In genomic region chr7:100271716-100272537, GRCh38 we compare ENCODE assay signal across 8 cellular contexts. TPM values are rescaled to one million over a fixed set of nuclear protein-coding genes. Genes with fewer than 3 reads are reported as not detected.
A peak's percentile ranks its signal among the peaks of the same experiment; 100 is the strongest.
DNase-seq lines count a peak whose midpoint lies in the region; ATAC-seq, FAIRE-seq and TF ChIP-seq lines count a peak whose summit lies in the region.

No MANE protein-coding gene starts in this region.

- H3K4me1 ChIP-seq in right atrium auricular region: peaks cover 0 to 22% of the 10 kb centered on the region in 2 donors
- peaks cover 21% of the 10 kb centered on the region for H3K4me1 ChIP-seq in psoas muscle

- no peaks in the 10 kb centered on the region for H3K27me3 ChIP-seq in right atrium auricular region
- no peaks in the 10 kb centered on the region for H3K27me3 ChIP-seq in psoas muscle (ENCODE audit: insufficient read depth in 3 of 3, low read length in 2 of 3)

- peak; percentile 93 for FAIRE-seq in urothelium cell line (lab: Jason Lieb, UNC)

- peak overlapping the region; percentile 80 for H3K27ac ChIP-seq in angular gyrus (ENCODE audit: low read depth, low read length)
- peak overlapping the region; percentile 56 to 73 for H3K27ac ChIP-seq in right atrium auricular region
- H3K27ac ChIP-seq in psoas muscle: peak overlapping the region; percentile 91

- ATAC-seq in HG02840 (IDR thresholded peaks at IDR 0.05; ENCODE audit: low FRiP score, unreplicated experiment) (peak; percentile 90), psoas muscle (peak; percentile 82 to 89 (median 84))

- H3K4me3 ChIP-seq in right atrium auricular region (peak overlapping the region; percentile 80 to 82), psoas muscle (peak overlapping the region; percentile 78)

- DNase-seq in GM13976 (ENCODE audit: low spot score) (peak; percentile 94), NCI-H1436 treated with DMSO at 0.1 percent for 48 hours (lab: John Stamatoyannopoulos, UW) (peak; percentile 64), T-helper 1 cell (peak; percentile 96 to 99 (median 97)), right atrium auricular region (ENCODE audit: low spot score) (peak; percentile 99), psoas muscle (peak; percentile 100), urothelium cell line (ENCODE audit: low spot score) (peak; percentile 98)

- intact Hi-C loops in psoas muscle (cut with DNase I): loop anchor here in 1 of 2 donors (10.0 kb wide), 1 partner anchor 73 kb away; no protein-coding TSS in a partner anchor

- in situ Hi-C loops in GM13976 (cut with MboI; ENCODE audit: low sequenced_read_pairs, unreplicated experiment): no loop called here

- H3K36me3 ChIP-seq in right atrium auricular region (no peaks in the 10 kb centered on the region), psoas muscle (ENCODE audit: insufficient read depth in 1 of 2, low read depth in 1 of 2) (peaks cover 0 to 4% of the 10 kb centered on the region in 2 donors)

- 1% methylated on average over 54 to 101 of the region's 101 CpGs for WGBS in psoas muscle, 3 donors

- peak; percentile 9 for TF ChIP-seq CTCF in GM13976 (IDR thresholded peaks at IDR 0.05; ENCODE audit: borderline replicate concordance, control extremely low read depth, extremely low read depth, insufficient read depth, missing control alignments)
- TF ChIP-seq CTCF in right atrium auricular region (IDR thresholded peaks at IDR 0.05): peak in 1 of 2 donors; percentile 56
- peak; percentile 32 for TF ChIP-seq CTCF in psoas muscle (IDR thresholded peaks at IDR 0.05)

- H3K9me3 ChIP-seq in right atrium auricular region (no peaks in the 10 kb centered on the region), psoas muscle (no peaks in the 10 kb centered on the region)

RNA-seq across cellular contexts. Expression of gene SPDYE3, which starts 35.6 kb away (rescaled TPM):
- total RNA-seq in right atrium auricular region: not detected
- not detected for total RNA-seq in psoas muscle
- polyA plus RNA-seq in psoas muscle: under 1 TPM in 2 of 3 donors, not detected in 1; 0.09 to 0.19 TPM

RNA-seq across cellular contexts. Expression of gene PVRIG, which starts 52.2 kb away (rescaled TPM):
- total RNA-seq in right atrium auricular region (under 1 TPM in 1 of 2 donors, not detected in 1; 0.43 TPM), psoas muscle (under 1 TPM in 1 of 4 donors, not detected in 3; 0.61 TPM)
- under 1 TPM; 0.05 to 0.14 (median 0.06) TPM for polyA plus RNA-seq in psoas muscle

Comparison
In these comparisons a context has a peak if more than half of its experiments do, and no peak if none do; other contexts are left out.
1. Peak in every context shown above with its lines: DNase-seq, ATAC-seq, H3K4me3 ChIP-seq and H3K27ac ChIP-seq.